Comparison of ENCODE assay signal across 25 cellular contexts in the genomic region with DNA sequence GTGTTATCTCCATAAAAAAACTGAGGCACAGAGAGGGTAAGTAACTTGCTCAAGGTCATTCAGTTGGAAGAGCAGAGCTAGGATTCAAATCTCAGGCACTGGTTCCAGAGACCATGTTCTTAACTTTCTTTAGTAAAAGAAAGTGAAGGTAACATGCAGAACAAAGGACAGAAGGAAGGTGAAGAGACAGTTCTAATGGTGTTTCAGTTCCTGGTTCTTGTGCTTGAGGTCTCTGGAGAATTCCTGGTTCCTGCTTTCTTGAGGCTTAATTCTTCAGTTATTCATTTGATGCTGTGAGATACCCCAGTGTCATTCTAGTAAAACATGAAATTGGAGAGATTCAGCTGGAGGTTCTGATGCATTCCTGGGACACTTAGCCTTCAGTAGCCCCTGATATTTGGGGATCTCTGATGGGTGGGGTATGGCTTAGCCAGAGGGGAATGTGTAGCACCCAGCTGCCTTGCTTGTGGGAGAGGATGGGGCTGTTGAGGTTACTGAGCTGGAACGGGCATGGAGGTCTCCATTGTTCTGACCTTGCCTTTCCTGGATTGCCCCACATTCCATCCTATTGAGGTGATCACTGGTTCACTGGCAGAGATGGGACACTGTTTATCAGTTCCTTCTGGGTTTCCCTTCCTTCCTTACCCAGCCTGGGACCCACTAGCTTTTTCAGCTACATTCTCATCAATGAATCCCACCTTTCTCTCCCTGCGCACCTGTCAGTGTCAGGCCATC. TPM values are rescaled to one million over a fixed set of nuclear protein-coding genes. Genes with fewer than 3 reads are reported as not detected.
"Had no signal": no experiment of that assay in that cellular context is flagged by ENCODE, and none has a peak within 500 bp of the region (broad histone marks: within the 10 kb centered on the region; RNA-seq: fewer than 3 reads in every experiment).

No MANE protein-coding gene starts in this region.

- H3K4me1 ChIP-seq: right atrium auricular region, upper lobe of left lung had no signal

- H3K27me3 ChIP-seq: right atrium auricular region, upper lobe of left lung had no signal

- H3K27ac ChIP-seq: left ventricle myocardium inferior, right atrium auricular region, upper lobe of left lung had no signal

- H3K36me3 ChIP-seq: left ventricle myocardium inferior, right atrium auricular region, upper lobe of left lung had no signal

- H3K4me3 ChIP-seq: left ventricle myocardium inferior, right atrium auricular region, upper lobe of left lung had no signal

- DNase-seq: activated B cell treated with CpG ODN at 0.5 μM for 24 hours; activated CD4-positive, alpha-beta T cell treated with anti-CD3 and anti-CD28 coated beads for 36 hours; activated CD4-positive, alpha-beta T cell treated with anti-CD3 and anti-CD28 coated beads, Interleukin-2, amount 50 U/mL, for 4 hours; activated CD8-positive, alpha-beta memory T cell treated with anti-CD3 and anti-CD28 coated beads for 24 hours; activated CD8-positive, alpha-beta memory T cell treated with anti-CD3 and anti-CD28 coated beads, Interleukin-2, amount 50 U/mL, for 4 hours; activated T-cell treated with anti-CD3 and anti-CD28 coated beads, Interleukin-2, amount 50 U/mL, for 24 hours; aorta; caudate nucleus; effector CD4-positive, alpha-beta T cell; foreskin fibroblast; left ventricle myocardium inferior; naive thymus-derived CD4-positive, alpha-beta T cell; stimulated activated CD4-positive, alpha-beta T cell treated with anti-CD3 and anti-CD28 coated beads, Interleukin-12 subunit alpha, Interleukin-12 subunit beta, amount 100 ng/mL, for 4 hours; stimulated activated CD4-positive, alpha-beta T cell treated with anti-CD3 and anti-CD28 coated beads, Interleukin-4, amount 100 ng/mL, for 4 hours; stimulated activated naive CD8-positive, alpha-beta T cell treated with anti-CD3 and anti-CD28 coated beads, Interleukin-15, Interleukin-2, amounts not matched to agents 100 U/mL and 50 U/mL, for 24 hours; T1000; upper lobe of left lung had no signal

- ATAC-seq: activated CD4-positive, alpha-beta T cell treated with anti-CD3 and anti-CD28 coated beads for 36 hours; activated naive CD4-positive, alpha-beta T cell treated with anti-CD3 and anti-CD28 coated beads, Interleukin-2, amount 50 U/mL, for 72 hours; activated T-helper 17 cell treated with anti-CD3 and anti-CD28 coated beads, Interleukin-2, amount 50 U/mL, for 72 hours; naive thymus-derived CD4-positive, alpha-beta T cell; stimulated activated naive CD8-positive, alpha-beta T cell treated with anti-CD3 and anti-CD28 coated beads, Interleukin-15, Interleukin-2, amounts not matched to agents 100 U/mL and 50 U/mL, for 24 hours had no signal

- FAIRE-seq: endometrium had no signal

- H3K9me3 ChIP-seq: left ventricle myocardium inferior, right atrium auricular region, upper lobe of left lung had no signal

RNA-seq across cellular contexts. Expression of a gene that starts 52.7 kb away (rescaled TPM):
- total RNA-seq: activated B cell treated with CpG ODN at 0.5 μM for 24 hours; activated naive CD4-positive, alpha-beta T cell treated with anti-CD3 and anti-CD28 coated beads, Interleukin-2, amount 50 U/mL, for 72 hours; activated T-helper 17 cell treated with anti-CD3 and anti-CD28 coated beads, Interleukin-2, amount 50 U/mL, for 72 hours; fibroblast of lung; glomerular endothelial cell; left ventricle myocardium inferior; lung microvascular endothelial cell; skeletal muscle tissue had no signal
- polyA plus RNA-seq: aorta; fibroblast of lung; naive thymus-derived CD4-positive, alpha-beta T cell had no signal
